18 cellular contexts compared by ENCODE assay signal in the genomic region with DNA sequence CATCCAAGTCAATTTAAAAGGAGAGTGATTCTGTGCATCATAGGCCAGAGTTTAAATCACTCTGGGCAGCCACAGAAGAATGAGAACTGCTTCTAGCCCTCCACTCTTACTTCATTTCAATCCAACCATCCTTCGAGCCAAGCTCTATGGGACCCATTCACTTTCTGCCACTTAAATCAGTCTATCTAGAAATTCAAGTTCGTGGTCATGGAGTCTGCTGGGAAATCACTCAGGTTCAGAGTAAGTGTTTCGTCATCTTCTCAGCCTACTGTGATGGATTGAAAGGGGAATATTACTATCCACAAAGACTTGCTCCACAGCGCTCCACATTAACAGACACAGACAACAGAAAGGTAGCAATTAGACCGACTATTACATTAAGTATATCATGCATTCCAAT. TPM values are rescaled to one million over a fixed set of nuclear protein-coding genes. Genes with fewer than 3 reads are reported as not detected.
"Had no signal": no experiment of that assay in that cellular context is flagged by ENCODE, and none has a peak within 500 bp of the region (broad histone marks: within the 10 kb centered on the region; RNA-seq: fewer than 3 reads in every experiment).

No MANE protein-coding gene starts in this region.

- H3K4me3 Mint-ChIP-seq: central memory CD8-positive, alpha-beta T cell; nephron progenitor cell had no signal

- H3K36me3 ChIP-seq: prostate gland had no signal

- H3K9me3 Mint-ChIP-seq: brain; central memory CD8-positive, alpha-beta T cell; nephron progenitor cell had no signal

- H3K27me3 Mint-ChIP-seq: central memory CD8-positive, alpha-beta T cell had no signal

- H3K4me1 ChIP-seq: prostate gland had no signal

- DNase-seq: activated CD4-positive, alpha-beta T cell treated with anti-CD3 and anti-CD28 coated beads for 1 hour; activated naive CD4-positive, alpha-beta T cell treated with anti-CD3 and anti-CD28 coated beads, Interleukin-2, amount 50 U/mL, for 16 hours; amygdala; effector CD8-positive, alpha-beta T cell; heart right ventricle; left colon; lower lobe of right lung; nephron progenitor cell; occipital lobe; right lobe of liver; stimulated activated naive CD8-positive, alpha-beta T cell treated with anti-CD3 and anti-CD28 coated beads, Interleukin-15, Interleukin-2, amounts not matched to agents 100 U/mL and 50 U/mL, for 24 hours; upper lobe of right lung had no signal

- H3K27ac Mint-ChIP-seq: brain, nephron progenitor cell had no signal

- H3K4me3 ChIP-seq: heart right ventricle, lower lobe of right lung, prostate gland, right lobe of liver, upper lobe of right lung had no signal

- H3K27ac ChIP-seq: heart right ventricle, lower lobe of right lung, prostate gland, right lobe of liver, upper lobe of right lung, VCaP had no signal

- H3K9me3 ChIP-seq: heart right ventricle, lower lobe of right lung, prostate gland, right lobe of liver, upper lobe of right lung had no signal

- H3K27me3 ChIP-seq: heart right ventricle, right lobe of liver, upper lobe of right lung had no signal

- ATAC-seq: heart right ventricle; left colon; lower lobe of right lung; right lobe of liver; stimulated activated naive CD8-positive, alpha-beta T cell treated with anti-CD3 and anti-CD28 coated beads, Interleukin-15, Interleukin-2, amounts not matched to agents 100 U/mL and 50 U/mL, for 24 hours; upper lobe of right lung had no signal

RNA-seq across cellular contexts. Expression of a gene that starts 9.9 kb away (rescaled TPM):
- total RNA-seq: endothelial cell of umbilical vein, frontal cortex, left colon, occipital lobe, upper lobe of right lung had no signal
